In the genomic region with DNA sequence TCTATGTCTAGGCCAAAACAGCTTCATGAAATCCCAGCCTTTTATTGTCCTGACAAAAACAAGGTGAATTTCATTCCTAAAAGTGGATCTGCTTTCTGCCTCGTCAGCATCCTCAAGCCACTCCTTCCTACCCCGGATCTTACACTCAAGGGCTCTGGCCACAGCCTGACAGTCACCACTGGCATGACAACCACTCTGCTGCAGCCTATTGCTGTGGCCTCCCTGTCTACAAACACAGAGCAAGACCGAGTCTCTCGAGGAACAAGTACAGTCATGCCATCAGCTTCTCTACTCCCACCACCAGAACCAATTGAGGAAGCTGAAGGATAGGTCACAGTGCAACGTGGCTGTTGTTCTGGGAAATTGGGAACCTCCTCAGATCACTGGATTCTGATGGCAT, we compare ENCODE assay signal across 19 cellular contexts.
DNase-seq lines count a peak whose midpoint lies in the region; TF ChIP-seq lines count a peak whose summit lies in the region.
"Had no signal": no experiment of that assay in that cellular context is flagged by ENCODE, and none has a peak within 500 bp of the region (broad histone marks: within the 10 kb centered on the region; RNA-seq: fewer than 3 reads in every experiment).

No MANE protein-coding gene starts in this region.

- H3K9ac ChIP-seq in trophoblast cell (ENCODE audit: low read length): no peak overlapping the region

- no peak for TF ChIP-seq CTCF in chondrocyte (IDR thresholded peaks at IDR 0.05)

- no peaks in the 10 kb centered on the region for H3K79me2 ChIP-seq in trophoblast cell (ENCODE audit: control insufficient read depth, insufficient read depth, low read length, poor library complexity)

- no peak overlapping the region for H4K12ac ChIP-seq in trophoblast cell (ENCODE audit: low read depth, low read length)

- no peak overlapping the region for H3K27ac Mint-ChIP-seq in chondrocyte (ENCODE audit: unreplicated experiment)
- H3K27ac Mint-ChIP-seq: activated T-helper 2 cell treated with anti-CD3 and anti-CD28 coated beads, Interferon-gamma antibody, Interleukin-2, Interleukin-4, amounts not matched to agents 10 μg/mL and 5 μg/mL and 100 μg/mL, durations not matched to agents 14 hours and 24 hours and 36 hours had no signal

- peak overlapping the region; percentile 7 for H4K91ac ChIP-seq in trophoblast cell (ENCODE audit: low read depth, low read length)

- no peak overlapping the region for H2BK120ac ChIP-seq in trophoblast cell (ENCODE audit: insufficient read depth, low read length, poor library complexity)

- H3K9me3 ChIP-seq in trophoblast cell (ENCODE audit: insufficient read depth, low read depth, low read length): no peaks in the 10 kb centered on the region
- H3K9me3 ChIP-seq: pancreas, transverse colon had no signal

- no peak overlapping the region for H2BK12ac ChIP-seq in trophoblast cell (ENCODE audit: low read length)

- no peaks in the 10 kb centered on the region for H3K9me3 Mint-ChIP-seq in chondrocyte (ENCODE audit: low read depth)
- H3K9me3 Mint-ChIP-seq: activated T-helper 2 cell treated with anti-CD3 and anti-CD28 coated beads, Interferon-gamma antibody, Interleukin-2, Interleukin-4, amounts not matched to agents 10 μg/mL and 5 μg/mL and 100 μg/mL, durations not matched to agents 14 hours and 24 hours and 36 hours had no signal

- no peaks in the 10 kb centered on the region for H3K27me3 ChIP-seq in trophoblast cell (ENCODE audit: insufficient read depth, low read length)
- H3K27me3 ChIP-seq: pancreas, transverse colon had no signal

- peaks cover 0 to 4% of the 10 kb centered on the region in 2 experiments for H3K36me3 ChIP-seq in trophoblast cell (ENCODE audit: control insufficient read depth in 1 of 2, insufficient read depth in 2 of 2, low read length in 2 of 2)

- H3K23ac ChIP-seq in trophoblast cell (ENCODE audit: low read length): no peak overlapping the region

- H3K27ac ChIP-seq in epithelial cell of prostate (no peak overlapping the region), trophoblast cell (ENCODE audit: low read depth, low read length) (peak overlapping the region; percentile 7)
- H3K27ac ChIP-seq: C4-2B, pancreas, transverse colon had no signal

- no peak overlapping the region for H3K18ac ChIP-seq in trophoblast cell (ENCODE audit: low read length)

- peaks cover 13% of the 10 kb centered on the region for H3K36me3 Mint-ChIP-seq in chondrocyte (ENCODE audit: low read depth)

- WGBS in trophoblast cell (ENCODE audit: extremely low coverage, insufficient coverage, insufficient read length): no CpG with 5 or more reads among the region's 5 CpGs

- H2AK5ac ChIP-seq in trophoblast cell (ENCODE audit: low read length): no peak overlapping the region

- no peak overlapping the region for H3K14ac ChIP-seq in trophoblast cell (ENCODE audit: low read length)

- DNase-seq in GDM1 (lab: John Stamatoyannopoulos, UW) (peak; percentile 0), MV-4-11 (lab: John Stamatoyannopoulos, UW) (peak; percentile 78), epithelial cell of prostate (ENCODE audit: low read depth, low spot score) (peak; percentile 46), trophoblast cell (no peak), globus pallidus (ENCODE audit: low spot score) (no peak), NCI-H187 treated with DMSO at 0.1 percent for 48 hours (lab: John Stamatoyannopoulos, UW) (no peak), chondrocyte (ENCODE audit: low spot score) (no peak), D341Med (ENCODE audit: low spot score) (no peak)
- DNase-seq: anterior cingulate cortex, DND-41, foreskin fibroblast, left cardiac atrium, NCI-H1436, pancreas, small intestine, T-helper 1 cell, transverse colon had no signal

- H3K4me1 ChIP-seq in trophoblast cell (ENCODE audit: control insufficient read depth in 1 of 2, insufficient read depth in 2 of 2, low read length in 2 of 2): peaks cover 4 to 5% of the 10 kb centered on the region in 2 experiments
- H3K4me1 ChIP-seq: pancreas, transverse colon had no signal

- H3K79me1 ChIP-seq in trophoblast cell (ENCODE audit: low read length): no peaks in the 10 kb centered on the region

- no peak overlapping the region for H2AFZ ChIP-seq in trophoblast cell (ENCODE audit: insufficient read depth, low read length, poor library complexity)

- no peak overlapping the region for H3K4ac ChIP-seq in trophoblast cell (ENCODE audit: low read depth, low read length)

- H3K27me3 Mint-ChIP-seq in chondrocyte (ENCODE audit: low read depth): no peaks in the 10 kb centered on the region

- H3K4me2 ChIP-seq in trophoblast cell (ENCODE audit: low read length): no peak overlapping the region

- no peak overlapping the region for H2BK5ac ChIP-seq in trophoblast cell (ENCODE audit: low read depth, low read length, poor library complexity)

- peaks cover 4% of the 10 kb centered on the region for H3K4me1 Mint-ChIP-seq in chondrocyte (ENCODE audit: low read depth)

- no peak overlapping the region for H3K4me3 ChIP-seq in trophoblast cell (ENCODE audit: low read depth, low read length)
- H3K4me3 ChIP-seq: pancreas, transverse colon had no signal

- H4K8ac ChIP-seq in trophoblast cell (ENCODE audit: low read depth, low read length): no peak overlapping the region

- no peak overlapping the region for H3K4me3 Mint-ChIP-seq in chondrocyte (ENCODE audit: unreplicated experiment)

Comparison
In these comparisons a context has a peak if more than half of its experiments do, and no peak if none do; other contexts are left out.
1. DNase-seq: peak in GDM1 (single experiment), MV-4-11 (single experiment) and epithelial cell of prostate (single experiment); none in trophoblast cell (0 of 2), globus pallidus (single experiment), NCI-H187 treated with DMSO at 0.1 percent for 48 hours (single experiment), chondrocyte (single experiment) and D341Med (single experiment).